2 cellular contexts compared by ENCODE assay signal in genomic region chr6:35202066-35202546, GRCh38.
TF ChIP-seq lines count a peak whose summit lies in the region.

No MANE protein-coding gene starts in this region.

TF ChIP-seq in SK-N-SH treated with all-trans-retinoic acid at 6 μM for 48 hours, 23 proteins besides CTCF, POLR2A, EP300 and RAD21 (continued from another document):
- TF ChIP-seq ISL1 (CRISPR knock-in tag; IDR thresholded peaks at IDR 0.05) = no peak
- TF ChIP-seq CSDC2 (CRISPR knock-in tag; IDR thresholded peaks at IDR 0.05) = no peak
- TF ChIP-seq ZNF565 (CRISPR knock-in tag; conservative IDR thresholded peaks at IDR 0.05; ENCODE audit: low read depth) = no peak
- no peak for TF ChIP-seq ESRRG (CRISPR knock-in tag; IDR thresholded peaks at IDR 0.05)
- TF ChIP-seq BACH2 (CRISPR knock-in tag; IDR thresholded peaks at IDR 0.05; ENCODE audit: borderline replicate concordance) = no peak
- TF ChIP-seq TSHZ2 (CRISPR knock-in tag; IDR thresholded peaks at IDR 0.05) = no peak
- no peak for TF ChIP-seq PATZ1 (CRISPR knock-in tag; IDR thresholded peaks at IDR 0.05; ENCODE audit: borderline replicate concordance)
- TF ChIP-seq ZNF70 (CRISPR knock-in tag; IDR thresholded peaks at IDR 0.05) = no peak
- TF ChIP-seq ARNTL (CRISPR knock-in tag; IDR thresholded peaks at IDR 0.05; ENCODE audit: borderline replicate concordance, low read depth) = no peak
- TF ChIP-seq PPARA (CRISPR knock-in tag; IDR thresholded peaks at IDR 0.05; ENCODE audit: borderline replicate concordance) = no peak
- no peak for TF ChIP-seq CSRNP3 (CRISPR knock-in tag; IDR thresholded peaks at IDR 0.05)

TF ChIP-seq in SK-N-SH, 30 proteins besides CTCF, POLR2A, EP300 and RAD21:
- TF ChIP-seq POLR2AphosphoS5 (IDR thresholded peaks at IDR 0.05; ENCODE audit: low read depth, low read length) = no peak
- no peak for TF ChIP-seq NFIC (IDR thresholded peaks at IDR 0.05; ENCODE audit: borderline replicate concordance)
- no peak for TF ChIP-seq PBX3 (IDR thresholded peaks at IDR 0.05)
- no peak for TF ChIP-seq USF1 (IDR thresholded peaks at IDR 0.05; ENCODE audit: borderline replicate concordance, low read depth)
- no peak for TF ChIP-seq YY1 (IDR thresholded peaks at IDR 0.05; ENCODE audit: low read depth)
- no peak for TF ChIP-seq TAF1 (IDR thresholded peaks at IDR 0.05; ENCODE audit: borderline replicate concordance, low read depth, low read length)
- TF ChIP-seq JUND (IDR thresholded peaks at IDR 0.05) = no peak
- TF ChIP-seq SIN3A (IDR thresholded peaks at IDR 0.05; ENCODE audit: borderline replicate concordance, low read depth, low read length) = no peak
- TF ChIP-seq EZH2phosphoT487 (IDR thresholded peaks at IDR 0.05; ENCODE audit: borderline replicate concordance, low read depth) = no peak
- no peak for TF ChIP-seq MAX (IDR thresholded peaks at IDR 0.05; ENCODE audit: low read depth)
- no peak for TF ChIP-seq RFX5 (IDR thresholded peaks at IDR 0.05; ENCODE audit: low read length)
- TF ChIP-seq USF2 (IDR thresholded peaks at IDR 0.05; ENCODE audit: borderline replicate concordance, low read depth, low read length) = no peak
- no peak for TF ChIP-seq RCOR1 (IDR thresholded peaks at IDR 0.05; ENCODE audit: low read length)
- no peak for TF ChIP-seq ZBTB33 (IDR thresholded peaks at IDR 0.05; ENCODE audit: borderline replicate concordance, low read depth)
